Comparison of ENCODE assay signal across 20 cellular contexts in the genomic region with DNA sequence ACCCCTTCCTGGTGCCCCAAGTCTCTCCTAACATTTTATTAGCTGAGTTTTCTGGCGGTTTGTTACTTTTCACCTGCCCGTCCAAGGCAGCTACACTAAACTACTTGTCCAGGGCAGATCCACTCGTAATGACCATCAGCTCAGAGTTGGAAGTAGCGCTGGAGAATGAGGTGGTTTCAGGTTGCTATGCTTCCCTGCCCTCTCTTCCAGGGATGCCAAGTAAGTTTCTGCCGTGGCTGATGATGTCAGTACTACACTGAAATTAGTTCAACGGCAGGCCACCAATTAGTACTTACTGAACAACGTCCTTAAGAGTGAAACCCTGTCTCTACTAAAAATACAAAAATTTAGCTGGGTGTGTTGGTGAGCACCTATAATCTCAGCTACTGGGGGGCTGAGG. TPM values are rescaled to one million over a fixed set of nuclear protein-coding genes. Genes with fewer than 3 reads are reported as not detected.
DNase-seq lines count a peak whose midpoint lies in the region; ATAC-seq and TF ChIP-seq lines count a peak whose summit lies in the region.
"Had no signal": no experiment of that assay in that cellular context is flagged by ENCODE, and none has a peak within 500 bp of the region (broad histone marks: within the 10 kb centered on the region; RNA-seq: fewer than 3 reads in every experiment).

No MANE protein-coding gene starts in this region.

- H3K4me3 ChIP-seq in skeletal muscle tissue (ENCODE audit: low read length in 3 of 3), result peak overlapping the region in 2 of 3 donors; percentile 27 to 35
- H3K4me3 ChIP-seq: GM23338, hepatocyte, neural progenitor cell had no signal

- no peak for DNase-seq in chondrocyte (ENCODE audit: low spot score)
- no peak for DNase-seq in left colon
- DNase-seq in NCI-H69 (lab: John Stamatoyannopoulos, UW), result no peak
- no peak for DNase-seq in occipital lobe (lab: John Stamatoyannopoulos, UW)
- DNase-seq in islet precursor cell, result no peak
- DNase-seq: activated CD4-positive, CD25-positive, alpha-beta regulatory T cell; activated naive CD8-positive, alpha-beta T cell treated with anti-CD3 and anti-CD28 coated beads for 36 hours; AML-193; MM.1S; NCI-H1930; NCI-H524 treated with DMSO at 0.1 percent for 48 hours; SIG-M5; stimulated activated CD4-positive, alpha-beta T cell treated with anti-CD3 and anti-CD28 coated beads, Interleukin-2, amount 100 ng/mL, for 24 hours; T-helper 17 cell had no signal

- H3K9ac ChIP-seq in skeletal muscle tissue (ENCODE audit: low read depth in 1 of 3, low read length in 3 of 3), result peak overlapping the region in 1 of 3 donors; percentile 51
- H3K9ac ChIP-seq: neural progenitor cell had no signal

- H3K4me3 Mint-ChIP-seq in chondrocyte (ENCODE audit: unreplicated experiment), result no peak overlapping the region
- H3K4me3 Mint-ChIP-seq: activated naive CD8-positive, alpha-beta T cell treated with anti-CD3 and anti-CD28 coated beads for 36 hours; GM23338; neural progenitor cell; T-helper 17 cell had no signal

- intact Hi-C loops in left colon (cut with DNase I, micrococcal nuclease), result no loop called here

- ATAC-seq in left colon (peak; percentile 12), HG03159 (IDR thresholded peaks at IDR 0.05; ENCODE audit: unreplicated experiment) (no peak)
- ATAC-seq: GM23338, T-helper 17 cell had no signal

- H3K27me3 Mint-ChIP-seq in chondrocyte (ENCODE audit: low read depth), result no peaks in the 10 kb centered on the region

- peak overlapping the region; percentile 15 for H3K27ac Mint-ChIP-seq in chondrocyte (ENCODE audit: unreplicated experiment)
- H3K27ac Mint-ChIP-seq: activated naive CD8-positive, alpha-beta T cell treated with anti-CD3 and anti-CD28 coated beads for 36 hours; GM23338; T-helper 17 cell had no signal

- no peaks in the 10 kb centered on the region for H3K9me3 ChIP-seq in skeletal muscle tissue (ENCODE audit: control insufficient read depth in 3 of 3, low read length in 3 of 3)

- peaks cover 0 to 4% (median 0%) of the 10 kb centered on the region in 3 donors for H3K36me3 ChIP-seq in skeletal muscle tissue (ENCODE audit: control insufficient read depth in 3 of 3, insufficient read depth in 3 of 3, low read length in 3 of 3)
- H3K36me3 ChIP-seq: neural progenitor cell had no signal

- H3K27me3 ChIP-seq in skeletal muscle tissue (ENCODE audit: control insufficient read depth in 3 of 3, insufficient read depth in 3 of 3, low read length in 3 of 3), result no peaks in the 10 kb centered on the region
- H3K27me3 ChIP-seq: hepatocyte, neural progenitor cell had no signal

- TF ChIP-seq CTCF in chondrocyte (IDR thresholded peaks at IDR 0.05), result no peak

- H3K36me3 Mint-ChIP-seq in chondrocyte (ENCODE audit: low read depth), result peaks cover 3% of the 10 kb centered on the region
- H3K36me3 Mint-ChIP-seq: activated naive CD8-positive, alpha-beta T cell treated with anti-CD3 and anti-CD28 coated beads for 36 hours had no signal

- H3K27ac ChIP-seq in angular gyrus (ENCODE audit: low read depth, low read length) (peak overlapping the region; percentile 56), skeletal muscle tissue (ENCODE audit: low read depth, low read length) (peak overlapping the region; percentile 15)
- H3K27ac ChIP-seq: hepatocyte, neural progenitor cell had no signal

- no peaks in the 10 kb centered on the region for H3K9me3 Mint-ChIP-seq in chondrocyte (ENCODE audit: low read depth)
- H3K9me3 Mint-ChIP-seq: activated naive CD8-positive, alpha-beta T cell treated with anti-CD3 and anti-CD28 coated beads for 36 hours; GM23338 had no signal

- H3K4me1 ChIP-seq in skeletal muscle tissue (ENCODE audit: control insufficient read depth in 3 of 3, insufficient read depth in 3 of 3, low read length in 3 of 3), result peaks cover 8 to 24% (median 14%) of the 10 kb centered on the region in 3 donors

- H3K4me1 Mint-ChIP-seq in chondrocyte (ENCODE audit: low read depth), result peaks cover 34% of the 10 kb centered on the region

RNA-seq across cellular contexts. Expression of gene DIP2C, which starts 55.2 kb away (rescaled TPM):
- total RNA-seq in chondrocyte (47.9 to 91.0 TPM (median 48.3 TPM) in 3 replicates), left colon (10 to 100 TPM; 11.0 to 12.2 TPM), skeletal muscle tissue (18.8 TPM), occipital lobe (42.0 TPM)
